In the genomic region with DNA sequence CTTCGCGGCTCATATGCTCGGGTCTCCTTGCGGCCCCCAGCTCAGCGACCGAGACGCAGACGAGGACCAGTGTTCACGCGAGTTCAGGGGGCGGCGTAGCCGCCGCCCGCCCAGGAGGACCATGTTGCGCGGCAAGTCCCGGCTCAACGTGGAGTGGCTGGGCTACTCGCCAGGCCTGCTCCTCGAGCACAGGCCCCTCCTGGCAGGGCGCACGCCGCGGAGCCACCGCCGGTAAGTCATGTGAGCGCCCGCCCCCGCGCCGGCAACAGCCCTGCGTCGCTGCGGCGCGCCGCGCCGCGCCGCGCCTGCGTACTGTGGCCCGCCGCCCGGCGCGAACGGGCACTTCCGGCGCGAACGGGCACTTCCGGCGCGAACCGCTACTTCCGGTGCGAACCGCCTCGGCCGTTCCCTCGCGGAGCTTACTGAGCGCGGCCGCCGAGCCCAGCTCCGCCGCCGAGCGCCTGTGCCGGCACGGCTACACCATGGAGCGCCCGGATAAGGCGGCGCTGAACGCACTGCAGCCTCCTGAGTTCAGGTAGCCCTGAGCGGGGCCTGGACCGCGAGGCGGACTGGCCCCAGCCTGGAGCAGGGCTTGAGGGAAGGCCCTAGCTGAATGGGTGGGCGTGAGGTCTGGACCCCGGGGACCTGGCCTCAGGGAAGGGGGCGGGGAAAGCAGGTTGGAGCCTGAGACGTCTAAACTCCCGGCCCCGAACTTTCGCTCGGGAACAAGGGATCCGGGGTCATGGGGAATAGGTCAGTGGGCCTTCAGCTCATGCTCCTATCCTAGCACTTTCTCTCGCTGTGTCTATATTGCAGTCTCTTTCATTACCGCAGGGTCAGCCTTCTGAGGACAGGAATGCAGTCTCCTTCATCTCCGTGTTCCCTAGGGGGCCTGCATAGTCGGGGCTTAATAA, we compare ENCODE assay signal across 8 cellular contexts.
A peak's percentile ranks its signal among the peaks of the same experiment; 100 is the strongest.
DNase-seq lines count a peak whose midpoint lies in the region; ATAC-seq lines count a peak whose summit lies in the region.

A gene with protein sequence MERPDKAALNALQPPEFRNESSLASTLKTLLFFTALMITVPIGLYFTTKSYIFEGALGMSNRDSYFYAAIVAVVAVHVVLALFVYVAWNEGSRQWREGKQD (plus strand): TSS at position 380 of the 914 bp plus-strand sequence. CDS start 103 bp downstream, at position 483.

- peak; percentile 87 for ATAC-seq in GM19035 (IDR thresholded peaks at IDR 0.05; ENCODE audit: unreplicated experiment)
- ATAC-seq in HG03342 (IDR thresholded peaks at IDR 0.05; ENCODE audit: unreplicated experiment) = peak; percentile 80

- peak within 1 kb of the TSS; percentile 91 for H3K27ac ChIP-seq in cingulate gyrus (ENCODE audit: low read depth, low read length)

- DNase-seq in AML-193 (lab: John Stamatoyannopoulos, UW) = peak; percentile 34 to 59
- DNase-seq in NCI-H446 treated with DMSO at 0.1 percent for 48 hours (lab: John Stamatoyannopoulos, UW) = peak; percentile 82
- DNase-seq in activated CD4-positive, alpha-beta T cell treated with anti-CD3 and anti-CD28 coated beads for 4 hours = peak; percentile 75 to 84
- DNase-seq in left kidney (ENCODE audit: low read depth, low spot score) = peak; percentile 92
- peak; percentile 81 for DNase-seq in stimulated activated CD4-positive, alpha-beta T cell treated with anti-CD3 and anti-CD28 coated beads, Interleukin-1b, Interleukin-23, amount 100 ng/mL, for 48 hours

Comparison
In these comparisons a context has a peak if more than half of its experiments do, and no peak if none do; other contexts are left out.
1. Peak in every context shown above with its lines: DNase-seq, ATAC-seq and H3K27ac ChIP-seq.